35 cellular contexts compared by ENCODE assay signal in genomic region chr7:106777666-106778299, GRCh38.
"Had no signal": no experiment of that assay in that cellular context is flagged by ENCODE, and none has a peak within 500 bp of the region (broad histone marks: within the 10 kb centered on the region; RNA-seq: fewer than 3 reads in every experiment).

No MANE protein-coding gene starts in this region.

- H3K36me3 Mint-ChIP-seq: brain, mesothelial cell of epicardium, T-cell had no signal

- H3K4me2 ChIP-seq: hepatocyte had no signal

- H3K27me3 Mint-ChIP-seq: activated CD4-positive, alpha-beta T cell treated with anti-CD3 and anti-CD28 coated beads for 36 hours; activated naive CD8-positive, alpha-beta T cell treated with anti-CD3 and anti-CD28 coated beads for 36 hours; naive B cell; stimulated activated naive CD8-positive, alpha-beta T cell treated with anti-CD3 and anti-CD28 coated beads, Interleukin-15, amount 100 ng/mL, for 72 hours had no signal

- H3K27ac Mint-ChIP-seq: activated CD4-positive, alpha-beta T cell treated with anti-CD3 and anti-CD28 coated beads for 36 hours; activated naive CD8-positive, alpha-beta T cell treated with anti-CD3 and anti-CD28 coated beads for 36 hours; activated T-cell treated with anti-CD3 and anti-CD28 coated beads, Interleukin-2, amount 50 U/mL, for 72 hours; brain; effector memory CD8-positive, alpha-beta T cell; mesothelial cell of epicardium; T-cell; T-helper 2 cell treated with Interferon-gamma antibody and Interleukin-4, amounts not matched to agents 5 μg/mL and 100 μg/mL, for 36 hours had no signal

- H2AFZ ChIP-seq: hepatocyte had no signal

- H3K9me3 Mint-ChIP-seq: brain; effector memory CD8-positive, alpha-beta T cell; T-cell had no signal

- H3K9me3 ChIP-seq: ascending aorta, colonic mucosa, gastroesophageal sphincter, pancreas, prostate gland, upper lobe of left lung had no signal

- DNase-seq: activated CD4-positive, alpha-beta T cell treated with anti-CD3 and anti-CD28 coated beads for 36 hours; activated CD4-positive, alpha-beta T cell treated with anti-CD3 and anti-CD28 coated beads, Interleukin-2, amount 50 U/mL, for 4 hours; activated CD4-positive, CD25-positive, alpha-beta regulatory T cell; activated effector memory CD4-positive, alpha-beta T cell treated with Interleukin-2 at 50 U/mL for 16 hours; activated naive CD4-positive, alpha-beta T cell treated with Interleukin-2 at 50 U/mL for 16 hours; activated naive CD8-positive, alpha-beta T cell treated with anti-CD3 and anti-CD28 coated beads for 36 hours; activated T-cell treated with anti-CD3 and anti-CD28 coated beads for 4 hours; activated T-cell treated with anti-CD3 and anti-CD28 coated beads, Interleukin-2, amount 50 U/mL, for 72 hours; cerebellar nuclear complex; colonic mucosa; effector memory CD8-positive, alpha-beta T cell; erythroblast; left cardiac atrium; left ventricle myocardium superior; mammary epithelial cell; naive B cell; nucleus accumbens; pancreas; retina; stimulated activated CD4-positive, alpha-beta T cell treated with anti-CD3 and anti-CD28 coated beads, Interleukin-12 subunit alpha, Interleukin-12 subunit beta, amount 100 ng/mL, for 4 hours; stimulated activated CD4-positive, alpha-beta T cell treated with anti-CD3 and anti-CD28 coated beads, Interleukin-4, amount 100 ng/mL, for 1 hour; stimulated activated naive CD8-positive, alpha-beta T cell treated with anti-CD3 and anti-CD28 coated beads, Interleukin-15, amount 100 ng/mL, for 72 hours; T-cell had no signal

- H3K4me3 Mint-ChIP-seq: activated CD4-positive, alpha-beta T cell treated with anti-CD3 and anti-CD28 coated beads for 36 hours; activated naive CD8-positive, alpha-beta T cell treated with anti-CD3 and anti-CD28 coated beads for 36 hours; activated T-cell treated with anti-CD3 and anti-CD28 coated beads, Interleukin-2, amount 50 U/mL, for 72 hours; brain; effector memory CD8-positive, alpha-beta T cell; mesothelial cell of epicardium; naive B cell; stimulated activated naive CD8-positive, alpha-beta T cell treated with anti-CD3 and anti-CD28 coated beads, Interleukin-15, amount 100 ng/mL, for 72 hours; T-cell; T-helper 2 cell treated with Interferon-gamma antibody and Interleukin-4, amounts not matched to agents 5 μg/mL and 100 μg/mL, for 36 hours had no signal

- ATAC-seq: activated CD4-positive, alpha-beta T cell treated with anti-CD3 and anti-CD28 coated beads for 36 hours; activated T-cell treated with anti-CD3 and anti-CD28 coated beads, Interleukin-2, amount 50 U/mL, for 72 hours; effector memory CD8-positive, alpha-beta T cell; gastroesophageal sphincter; left cardiac atrium; left ventricle myocardium superior; pancreas; sciatic nerve; stimulated activated naive CD8-positive, alpha-beta T cell treated with anti-CD3 and anti-CD28 coated beads, Interleukin-15, amount 100 ng/mL, for 72 hours; T-cell had no signal

- H3K4me1 Mint-ChIP-seq: brain, mesothelial cell of epicardium, T-cell had no signal

- FAIRE-seq: keratinocyte, pancreas had no signal

- H3K36me3 ChIP-seq: ascending aorta, cardiac muscle cell, colonic mucosa, gastroesophageal sphincter, pancreas, prostate gland, upper lobe of left lung had no signal

- H3K27ac ChIP-seq: ascending aorta, cardiac muscle cell, colonic mucosa, gastroesophageal sphincter, hepatocyte, pancreas, prostate gland, upper lobe of left lung had no signal

- H3K4me3 ChIP-seq: ascending aorta, cardiac muscle cell, colonic mucosa, gastroesophageal sphincter, hepatocyte, pancreas, prostate gland, skin epidermis, upper lobe of left lung had no signal

- H3K27me3 ChIP-seq: ascending aorta, cardiac muscle cell, colonic mucosa, gastroesophageal sphincter, hepatocyte, pancreas, upper lobe of left lung had no signal

- H3K4me1 ChIP-seq: ascending aorta, colonic mucosa, pancreas, prostate gland, upper lobe of left lung had no signal
